1 cellular context compared by ENCODE assay signal in the genomic region with DNA sequence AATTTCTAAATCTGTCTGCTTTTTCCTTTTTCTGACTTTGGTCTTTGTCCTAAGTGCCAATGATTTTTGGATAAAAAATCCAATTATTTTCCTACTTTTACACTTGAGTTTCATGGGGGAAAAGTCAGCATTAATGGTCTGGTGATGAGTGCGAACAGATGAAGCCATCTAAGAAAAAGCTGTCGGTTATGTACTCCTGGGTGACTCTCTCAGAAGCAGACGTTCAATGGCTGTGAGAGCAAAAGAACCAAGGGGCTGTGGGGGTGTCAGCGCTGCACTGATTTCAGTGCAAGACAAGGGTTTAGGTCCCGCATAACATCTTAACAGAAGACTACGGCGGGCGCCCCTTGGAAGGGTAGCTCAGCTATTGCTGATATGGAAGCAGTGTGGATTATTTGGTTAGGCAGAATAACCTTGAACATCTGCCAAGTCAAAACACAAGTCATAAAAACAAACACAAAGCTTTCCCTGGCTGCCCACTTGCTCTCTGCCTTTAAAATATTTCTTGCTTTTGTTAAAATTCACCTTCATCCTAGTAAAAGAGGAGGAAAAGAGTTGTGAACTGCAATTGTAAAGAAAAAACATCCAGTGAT.
TF ChIP-seq lines count a peak whose summit lies in the region.

No MANE protein-coding gene starts in this region.

TF ChIP-seq in HEK293, 187 proteins besides CTCF, POLR2A, EP300 and RAD21 (continued from another document):
- TF ChIP-seq ZSCAN4 (tag by site-specific recombination; IDR thresholded peaks at IDR 0.05) (no peak), ZNF221 (tag by site-specific recombination; IDR thresholded peaks at IDR 0.05; ENCODE audit: borderline replicate concordance) (no peak), ZNF571 (tag by site-specific recombination; IDR thresholded peaks at IDR 0.05) (no peak), TSHZ1 (tag by site-specific recombination; IDR thresholded peaks at IDR 0.05; ENCODE audit: borderline replicate concordance) (no peak), ZNF239 (tag by site-specific recombination; IDR thresholded peaks at IDR 0.05) (no peak), ZNF48 (tag by site-specific recombination; IDR thresholded peaks at IDR 0.05) (no peak), PRDM6 (tag by site-specific recombination; IDR thresholded peaks at IDR 0.05) (peak; percentile 44), ZNF600 (tag by site-specific recombination; IDR thresholded peaks at IDR 0.05) (peak; percentile 85; the same call in 1 of the 2 replicates), ZNF155 (tag by site-specific recombination; IDR thresholded peaks at IDR 0.05) (no peak), ZNF701 (tag by site-specific recombination; IDR thresholded peaks at IDR 0.05) (no peak), ZNF433 (tag by site-specific recombination; IDR thresholded peaks at IDR 0.05; ENCODE audit: low read depth) (no peak), ZNF473 (tag by site-specific recombination; IDR thresholded peaks at IDR 0.05) (no peak), ZNF544 (tag by site-specific recombination; IDR thresholded peaks at IDR 0.05) (no peak), ZNF169 (tag by site-specific recombination; IDR thresholded peaks at IDR 0.05) (no peak), ZNF416 (tag by site-specific recombination; IDR thresholded peaks at IDR 0.05) (no peak), ZNF341 (tag by site-specific recombination; IDR thresholded peaks at IDR 0.05; ENCODE audit: low read depth) (no peak), ZNF175 (tag by site-specific recombination; IDR thresholded peaks at IDR 0.05) (no peak), GLI2 (tag by site-specific recombination; IDR thresholded peaks at IDR 0.05; ENCODE audit: borderline replicate concordance, low read depth) (no peak)
- TF ChIP-seq, protein P1, sequence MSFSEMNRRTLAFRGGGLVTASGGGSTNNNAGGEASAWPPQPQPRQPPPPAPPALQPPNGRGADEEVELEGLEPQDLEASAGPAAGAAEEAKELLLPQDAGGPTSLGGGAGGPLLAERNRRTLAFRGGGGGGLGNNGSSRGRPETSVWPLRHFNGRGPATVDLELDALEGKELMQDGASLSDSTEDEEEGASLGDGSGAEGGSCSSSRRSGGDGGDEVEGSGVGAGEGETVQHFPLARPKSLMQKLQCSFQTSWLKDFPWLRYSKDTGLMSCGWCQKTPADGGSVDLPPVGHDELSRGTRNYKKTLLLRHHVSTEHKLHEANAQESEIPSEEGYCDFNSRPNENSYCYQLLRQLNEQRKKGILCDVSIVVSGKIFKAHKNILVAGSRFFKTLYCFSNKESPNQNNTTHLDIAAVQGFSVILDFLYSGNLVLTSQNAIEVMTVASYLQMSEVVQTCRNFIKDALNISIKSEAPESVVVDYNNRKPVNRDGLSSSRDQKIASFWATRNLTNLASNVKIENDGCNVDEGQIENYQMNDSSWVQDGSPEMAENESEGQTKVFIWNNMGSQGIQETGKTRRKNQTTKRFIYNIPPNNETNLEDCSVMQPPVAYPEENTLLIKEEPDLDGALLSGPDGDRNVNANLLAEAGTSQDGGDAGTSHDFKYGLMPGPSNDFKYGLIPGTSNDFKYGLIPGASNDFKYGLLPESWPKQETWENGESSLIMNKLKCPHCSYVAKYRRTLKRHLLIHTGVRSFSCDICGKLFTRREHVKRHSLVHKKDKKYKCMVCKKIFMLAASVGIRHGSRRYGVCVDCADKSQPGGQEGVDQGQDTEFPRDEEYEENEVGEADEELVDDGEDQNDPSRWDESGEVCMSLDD (tag by site-specific recombination; IDR thresholded peaks at IDR 0.05): no peak
- TF ChIP-seq, protein P2, sequence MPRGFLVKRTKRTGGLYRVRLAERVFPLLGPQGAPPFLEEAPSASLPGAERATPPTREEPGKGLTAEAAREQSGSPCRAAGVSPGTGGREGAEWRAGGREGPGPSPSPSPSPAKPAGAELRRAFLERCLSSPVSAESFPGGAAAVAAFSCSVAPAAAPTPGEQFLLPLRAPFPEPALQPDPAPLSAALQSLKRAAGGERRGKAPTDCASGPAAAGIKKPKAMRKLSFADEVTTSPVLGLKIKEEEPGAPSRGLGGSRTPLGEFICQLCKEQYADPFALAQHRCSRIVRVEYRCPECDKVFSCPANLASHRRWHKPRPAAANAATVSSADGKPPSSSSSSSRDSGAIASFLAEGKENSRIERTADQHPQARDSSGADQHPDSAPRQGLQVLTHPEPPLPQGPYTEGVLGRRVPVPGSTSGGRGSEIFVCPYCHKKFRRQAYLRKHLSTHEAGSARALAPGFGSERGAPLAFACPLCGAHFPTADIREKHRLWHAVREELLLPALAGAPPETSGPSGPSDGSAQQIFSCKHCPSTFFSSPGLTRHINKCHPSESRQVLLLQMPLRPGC (tag by site-specific recombination; IDR thresholded peaks at IDR 0.05): no peak
